In genomic region chr11:3126901-3127691, GRCh38 we compare ENCODE assay signal across 13 cellular contexts. TPM values are rescaled to one million over a fixed set of nuclear protein-coding genes. Genes with fewer than 3 reads are reported as not detected.
A peak's percentile ranks its signal among the peaks of the same experiment; 100 is the strongest.
DNase-seq lines count a peak whose midpoint lies in the region; ATAC-seq and TF ChIP-seq lines count a peak whose summit lies in the region.
"Had no signal": no experiment of that assay in that cellular context is flagged by ENCODE, and none has a peak within 500 bp of the region (broad histone marks: within the 10 kb centered on the region; RNA-seq: fewer than 3 reads in every experiment).

No MANE protein-coding gene starts in this region.

- H3K27me3 ChIP-seq in heart right ventricle (no peaks in the 10 kb centered on the region), osteoblast (ENCODE audit: insufficient read depth, low read length) (no peaks in the 10 kb centered on the region), aorta (ENCODE audit: control insufficient read depth in 1 of 2, insufficient read depth in 2 of 2, low read length in 1 of 2) (no peaks in the 10 kb centered on the region)
- H3K27me3 ChIP-seq: body of pancreas had no signal

- H3K4me3 ChIP-seq in heart right ventricle: no peak overlapping the region
- no peak overlapping the region for H3K4me3 ChIP-seq in osteoblast (ENCODE audit: insufficient read depth, low read length)
- no peak overlapping the region for H3K4me3 ChIP-seq in aorta (ENCODE audit: low read length in 2 of 2)
- H3K4me3 ChIP-seq: body of pancreas, SK-N-MC had no signal

- peak overlapping the region in 9 of 10 donors; percentile 19 to 74 (median 53) for H3K27ac ChIP-seq in heart right ventricle
- H3K27ac ChIP-seq in osteoblast (ENCODE audit: low read depth, low read length): no peak overlapping the region
- no peak overlapping the region for H3K27ac ChIP-seq in aorta (ENCODE audit: low read depth in 1 of 2, low read length in 2 of 2)
- H3K27ac ChIP-seq: SK-N-MC had no signal

- no peak overlapping the region for H3K4me2 ChIP-seq in osteoblast (ENCODE audit: insufficient read depth, low read length)

- H3K9me3 ChIP-seq in heart right ventricle: no peaks in the 10 kb centered on the region
- no peaks in the 10 kb centered on the region for H3K9me3 ChIP-seq in osteoblast (ENCODE audit: low read depth, low read length)
- H3K9me3 ChIP-seq in aorta (ENCODE audit: control insufficient read depth, low read length): no peaks in the 10 kb centered on the region
- H3K9me3 ChIP-seq: body of pancreas had no signal

- TF ChIP-seq CTCF in heart right ventricle (IDR thresholded peaks at IDR 0.05) (no peak), osteoblast (IDR thresholded peaks at IDR 0.05; ENCODE audit: extremely low read depth, low read depth, low read length) (no peak)

- ATAC-seq in heart right ventricle (peak in 4 of 8 donors; percentile 1 to 35 (median 14)), aorta (ENCODE audit: low FRiP score) (no peak), GM21825 (IDR thresholded peaks at IDR 0.05; ENCODE audit: unreplicated experiment) (no peak), GM18873 (IDR thresholded peaks at IDR 0.05; ENCODE audit: low FRiP score, unreplicated experiment) (no peak)
- ATAC-seq: activated CD8-positive, alpha-beta memory T cell treated with anti-CD3 and anti-CD28 coated beads, Interleukin-2, amount 10 ng/mL, durations not matched to agents 7 days and 5 days; body of pancreas had no signal

- intact Hi-C loops in heart right ventricle (cut with DNase I): loop anchor here in 1 of 10 donors (10.0 kb wide), 1 partner anchor 68 kb away; no protein-coding TSS in a partner anchor
- intact Hi-C loops in aorta (cut with DNase I): no loop called here

- H3K4me1 ChIP-seq in heart right ventricle: peaks cover 14 to 61% (median 48%) of the 10 kb centered on the region in 9 donors
- H3K4me1 ChIP-seq in osteoblast (ENCODE audit: insufficient read depth, low read length): peaks cover 12% of the 10 kb centered on the region
- H3K4me1 ChIP-seq in aorta (ENCODE audit: control insufficient read depth in 1 of 2, insufficient read depth in 2 of 2, low read length in 2 of 2): no peaks in the 10 kb centered on the region

- H3K36me3 ChIP-seq in heart right ventricle (peaks cover 0 to 46% (median 0%) of the 10 kb centered on the region in 9 donors), osteoblast (ENCODE audit: insufficient read depth, low read length) (peaks cover 20% of the 10 kb centered on the region), aorta (ENCODE audit: control insufficient read depth in 1 of 2, insufficient read depth in 2 of 2, low read length in 1 of 2) (no peaks in the 10 kb centered on the region)

- H2AFZ ChIP-seq in osteoblast (ENCODE audit: low read length): no peak overlapping the region

- peak; percentile 0 for DNase-seq in stimulated activated CD4-positive, alpha-beta T cell treated with anti-CD3 and anti-CD28 coated beads, Interleukin-4, amount 100 ng/mL, for 1 hour
- DNase-seq in stimulated activated CD4-positive, alpha-beta T cell treated with anti-CD3 and anti-CD28 coated beads, Interleukin-2, amount 100 ng/mL, for 24 hours: no peak
- DNase-seq in heart right ventricle: peak in 1 of 2 donors; percentile 18
- DNase-seq in osteoblast (ENCODE audit: insufficient read length, low spot score, missing footprints): peak; percentile 45
- peak; percentile 46 to 66 for DNase-seq in aorta
- DNase-seq in activated CD4-positive, CD25-positive, alpha-beta regulatory T cell (lab: John Stamatoyannopoulos, UW): no peak
- DNase-seq: activated CD8-positive, alpha-beta memory T cell treated with anti-CD3 and anti-CD28 coated beads, Interleukin-2, amount 10 ng/mL, durations not matched to agents 7 days and 5 days; NCI-H1417; NCI-H2227 treated with DMSO at 0.1 percent for 48 hours had no signal

- WGBS in heart right ventricle, 2 donors: 62 to 69% methylated on average over 24 of the region's 24 CpGs
- WGBS in aorta, 2 donors: 83 to 84% methylated on average over 24 of the region's 24 CpGs

- no peaks in the 10 kb centered on the region for H3K79me2 ChIP-seq in osteoblast (ENCODE audit: insufficient read depth, low read length)

- peaks cover 35% of the 10 kb centered on the region for H4K20me1 ChIP-seq in osteoblast (ENCODE audit: insufficient read depth, low read length)

RNA-seq across cellular contexts. Expression of gene OSBPL5, which starts 38.0 kb away (rescaled TPM):
- 10 to 100 TPM; 12.7 to 18.2 (median 15.5) TPM for total RNA-seq in heart right ventricle
- polyA plus RNA-seq in heart right ventricle: 10 to 100 TPM; 10.4 to 18.7 TPM
- total RNA-seq in osteoblast: 46.0 and 49.9 TPM in 2 replicates
- total RNA-seq in aorta: 10 to 100 TPM; 64.1 to 69.1 TPM
- 10 to 100 TPM; 11.9 to 48.4 TPM for polyA plus RNA-seq in aorta

Comparison
In these comparisons a context has a peak if more than half of its experiments do, and no peak if none do; other contexts are left out.
1. DNase-seq: peak in stimulated activated CD4-positive, alpha-beta T cell treated with anti-CD3 and anti-CD28 coated beads, Interleukin-4, amount 100 ng/mL, for 1 hour (single experiment), osteoblast (single experiment) and aorta (2 of 2); none in stimulated activated CD4-positive, alpha-beta T cell treated with anti-CD3 and anti-CD28 coated beads, Interleukin-2, amount 100 ng/mL, for 24 hours (0 of 2) and activated CD4-positive, CD25-positive, alpha-beta regulatory T cell (0 of 4).
2. H3K27ac ChIP-seq: peak in heart right ventricle (9 of 10); none in osteoblast (single experiment) and aorta (0 of 2).